Comparison of ENCODE assay signal across 18 cellular contexts in the genomic region with DNA sequence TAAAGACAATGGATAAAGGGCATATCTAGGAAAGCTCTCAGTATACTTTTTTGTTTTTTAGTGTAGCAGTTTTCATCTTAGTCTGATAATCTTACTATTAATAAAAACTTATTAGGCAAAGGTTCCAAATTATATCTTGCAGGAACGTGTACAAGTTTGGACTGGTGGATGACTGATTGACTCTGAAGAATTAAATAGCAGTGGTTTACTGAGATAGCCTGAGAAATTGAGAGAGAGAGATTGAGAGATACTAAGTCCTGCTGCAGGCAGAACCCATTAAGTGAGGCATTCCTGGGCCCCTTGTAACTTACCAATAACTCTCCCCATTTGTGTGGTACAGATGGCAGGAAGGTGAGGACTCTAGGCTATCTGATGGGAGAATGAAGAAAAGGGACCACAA.
DNase-seq lines count a peak whose midpoint lies in the region; ATAC-seq, FAIRE-seq and TF ChIP-seq lines count a peak whose summit lies in the region.
"Had no signal": no experiment of that assay in that cellular context is flagged by ENCODE, and none has a peak within 500 bp of the region (broad histone marks: within the 10 kb centered on the region; RNA-seq: fewer than 3 reads in every experiment).

No MANE protein-coding gene starts in this region.

- H3K4me1 ChIP-seq in RWPE2 (ENCODE audit: insufficient read depth, poor library complexity, severe bottlenecking) = peaks cover 62% of the 10 kb centered on the region
- H3K4me1 ChIP-seq in keratinocyte (ENCODE audit: control insufficient read depth, extremely low read depth, insufficient read depth, low read length) = peaks cover 65% of the 10 kb centered on the region
- H3K4me1 ChIP-seq in uterus = peaks cover 6% of the 10 kb centered on the region in 2 donors

- dilution Hi-C loops in keratinocyte (cut with MboI; ENCODE audit: extremely low pct_ligation_motif_present, low sequenced_read_pairs) = no loop called here

- no peak overlapping the region for H2AFZ ChIP-seq in keratinocyte (ENCODE audit: control insufficient read depth, low read length)

- peak overlapping the region; percentile 71 for H3K9ac ChIP-seq in keratinocyte (ENCODE audit: control insufficient read depth, extremely low read depth, insufficient read depth, low read length)
- H3K9ac ChIP-seq: KMS-11 had no signal

- H3K4me3 ChIP-seq in RWPE2 (ENCODE audit: severe bottlenecking) = no peak overlapping the region
- peak overlapping the region in 2 of 3 experiments; percentile 2 to 50 for H3K4me3 ChIP-seq in keratinocyte (ENCODE audit: control insufficient read depth in 2 of 3, extremely low read depth in 1 of 3, insufficient read depth in 2 of 3, low read depth in 1 of 3, low read length in 3 of 3)
- H3K4me3 ChIP-seq in uterus = no peak overlapping the region

- H3K36me3 ChIP-seq in RWPE2 (ENCODE audit: low read depth) = no peaks in the 10 kb centered on the region
- H3K36me3 ChIP-seq in keratinocyte (ENCODE audit: control insufficient read depth in 2 of 2, extremely low read depth in 1 of 2, insufficient read depth in 2 of 2, low read length in 2 of 2) = peaks cover 0 to 3% of the 10 kb centered on the region in 2 experiments
- H3K36me3 ChIP-seq in uterus = no peaks in the 10 kb centered on the region

- peak overlapping the region; percentile 99 for H3K27ac ChIP-seq in RWPE2 (ENCODE audit: poor library complexity, severe bottlenecking)
- H3K27ac ChIP-seq in keratinocyte (ENCODE audit: control insufficient read depth, insufficient read depth, low read length) = peak overlapping the region; percentile 96
- H3K27ac ChIP-seq in uterus = peak overlapping the region; percentile 66 to 81
- H3K27ac ChIP-seq: 22Rv1, KMS-11 had no signal

- H3K9me1 ChIP-seq in keratinocyte (ENCODE audit: control insufficient read depth, extremely low read depth, insufficient read depth, low read length) = no peaks in the 10 kb centered on the region

- peaks cover 52% of the 10 kb centered on the region for H3K4me1 Mint-ChIP-seq in activated CD4-positive, alpha-beta T cell treated with anti-CD3 and anti-CD28 coated beads, Interleukin-2, amount 10 ng/mL, durations not matched to agents 24 days and 14 days

- no peak overlapping the region for H3K27ac Mint-ChIP-seq in activated CD4-positive, alpha-beta T cell treated with anti-CD3 and anti-CD28 coated beads, Interleukin-2, amount 10 ng/mL, durations not matched to agents 24 days and 14 days

- H3K4me3 Mint-ChIP-seq in activated CD4-positive, alpha-beta T cell treated with anti-CD3 and anti-CD28 coated beads, Interleukin-2, amount 10 ng/mL, durations not matched to agents 24 days and 14 days = no peak overlapping the region

- peaks cover 4% of the 10 kb centered on the region for H3K9me3 Mint-ChIP-seq in activated CD4-positive, alpha-beta T cell treated with anti-CD3 and anti-CD28 coated beads, Interleukin-2, amount 10 ng/mL, durations not matched to agents 24 days and 14 days

- H3K27me3 Mint-ChIP-seq in activated CD4-positive, alpha-beta T cell treated with anti-CD3 and anti-CD28 coated beads, Interleukin-2, amount 10 ng/mL, durations not matched to agents 24 days and 14 days = no peaks in the 10 kb centered on the region

- TF ChIP-seq CTCF in RWPE2 (IDR thresholded peaks at IDR 0.05; ENCODE audit: poor library complexity, severe bottlenecking) = no peak
- no peak for TF ChIP-seq CTCF in keratinocyte (optimal IDR thresholded peaks at IDR 0.05 in 1 of 3, IDR thresholded peaks at IDR 0.05 in 1 of 3, conservative IDR thresholded peaks at IDR 0.05 in 1 of 3; ENCODE audit: extremely low read depth in 1 of 3, insufficient read depth in 2 of 3, low read length in 3 of 3)
- no peak for TF ChIP-seq CTCF in uterus (IDR thresholded peaks at IDR 0.05)

- no peak for ATAC-seq in RWPE2 (ENCODE audit: low read depth)
- ATAC-seq: Right ventricle myocardium inferior had no signal

- peak; percentile 44 for DNase-seq in activated CD4-positive, alpha-beta T cell treated with anti-CD3 and anti-CD28 coated beads, Interleukin-2, amount 10 ng/mL, durations not matched to agents 24 days and 14 days
- DNase-seq in activated CD4-positive, alpha-beta T cell treated with anti-CD3 and anti-CD28 coated beads for 1 hour = no peak
- DNase-seq in RWPE2 (ENCODE audit: low spot score) (no peak), keratinocyte (ENCODE audit: low read depth, low spot score) (no peak), uterus (no peak), SIG-M5 (lab: John Stamatoyannopoulos, UW) (no peak)
- no peak for DNase-seq in activated CD4-positive, alpha-beta T cell treated with anti-CD3 and anti-CD28 coated beads, Interleukin-2, amount 50 U/mL, for 1 hour
- DNase-seq in activated CD4-positive, alpha-beta T cell treated with anti-CD3 and anti-CD28 coated beads for 4 hours = no peak
- DNase-seq: C1 segment of cervical spinal cord, COR-L47, DMS53, MM.1S, NCI-H1105, NCI-H1694 treated with DMSO at 0.1 percent for 48 hours had no signal

- H3K4me2 ChIP-seq in keratinocyte (ENCODE audit: control insufficient read depth, extremely low read depth, insufficient read depth, low read depth, low read length) = peak overlapping the region; percentile 89
- H3K4me2 ChIP-seq: KMS-11 had no signal

- no peaks in the 10 kb centered on the region for H3K79me2 ChIP-seq in keratinocyte (ENCODE audit: control insufficient read depth, insufficient read depth, low read length)

- peaks cover 3% of the 10 kb centered on the region for H3K36me3 Mint-ChIP-seq in activated CD4-positive, alpha-beta T cell treated with anti-CD3 and anti-CD28 coated beads, Interleukin-2, amount 10 ng/mL, durations not matched to agents 24 days and 14 days (ENCODE audit: low read depth)

- peak; percentile 53 for FAIRE-seq in keratinocyte (lab: Jason Lieb, UNC)
- FAIRE-seq: GM18507 had no signal

- H3K27me3 ChIP-seq in RWPE2 (ENCODE audit: insufficient read depth, poor library complexity, severe bottlenecking) (no peaks in the 10 kb centered on the region), keratinocyte (ENCODE audit: control insufficient read depth, extremely low read depth, insufficient read depth, low read length) (no peaks in the 10 kb centered on the region), uterus (no peaks in the 10 kb centered on the region)

- intact Hi-C loops in activated CD4-positive, alpha-beta T cell treated with anti-CD3 and anti-CD28 coated beads, Interleukin-2, amount 10 ng/mL, durations not matched to agents 24 days and 14 days (cut with micrococcal nuclease) = loop anchor here (10.0 kb wide), 1 partner anchor 458 kb away; the partner anchor contains the start of gene SCAF11
- intact Hi-C loops in uterus (cut with DNase I; ENCODE audit: low total_unique reads) = loop anchor here (10.0 kb wide), 1 partner anchor 48 kb away; no protein-coding TSS in a partner anchor

- no peaks in the 10 kb centered on the region for H3K9me3 ChIP-seq in RWPE2 (ENCODE audit: severe bottlenecking)
- no peaks in the 10 kb centered on the region for H3K9me3 ChIP-seq in keratinocyte (ENCODE audit: control insufficient read depth, low read depth, low read length)
- H3K9me3 ChIP-seq in uterus = no peaks in the 10 kb centered on the region

- no peaks in the 10 kb centered on the region for H4K20me1 ChIP-seq in keratinocyte (ENCODE audit: control insufficient read depth, extremely low read depth, insufficient read depth, low read length)

- TF ChIP-seq POLR2A in uterus (IDR thresholded peaks at IDR 0.05) = no peak

Comparison
In these comparisons a context has a peak if more than half of its experiments do, and no peak if none do; other contexts are left out.
1. H3K4me3 ChIP-seq: peak in keratinocyte (2 of 3); none in RWPE2 (single experiment) and uterus (0 of 2).
2. Peak in every context shown above with its lines, with median percentiles within 50 percentile points of each other: H3K27ac ChIP-seq.